Comparison of ENCODE assay signal across 28 cellular contexts in the genomic region with DNA sequence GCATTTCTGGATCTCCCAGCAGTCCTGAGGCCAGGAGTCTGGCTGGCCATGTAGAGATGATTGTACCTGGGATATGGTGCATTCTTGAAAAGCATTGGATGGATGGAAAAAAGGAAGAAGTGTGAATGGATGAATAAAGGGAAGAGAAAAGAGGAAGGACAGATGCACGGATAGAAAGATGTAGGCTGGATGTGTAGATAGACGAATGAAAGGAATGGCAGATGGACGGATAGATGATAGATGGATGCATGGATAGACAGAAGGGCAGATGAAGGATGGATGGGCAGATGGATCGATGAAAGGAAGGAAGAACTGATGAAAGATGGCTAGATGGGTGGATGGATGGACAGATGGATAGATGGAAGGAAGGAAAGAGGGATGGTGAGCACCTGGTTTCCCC.
DNase-seq lines count a peak whose midpoint lies in the region; ATAC-seq and TF ChIP-seq lines count a peak whose summit lies in the region.
"Had no signal": no experiment of that assay in that cellular context is flagged by ENCODE, and none has a peak within 500 bp of the region (broad histone marks: within the 10 kb centered on the region; RNA-seq: fewer than 3 reads in every experiment).

No MANE protein-coding gene starts in this region.

- no peak for TF ChIP-seq CTCF in WERI-Rb-1 (IDR thresholded peaks at IDR 0.05; ENCODE audit: low read depth, low read length)

- H3K27ac ChIP-seq in WERI-Rb-1 (peak overlapping the region; percentile 59; the same call in 1 of the 2 replicates), mesenchymal stem cell (ENCODE audit: low read length, poor library complexity, severe bottlenecking) (no peak overlapping the region)
- H3K27ac ChIP-seq: colonic mucosa, KMS-11 had no signal

- H3K4me2 ChIP-seq in mesenchymal stem cell (ENCODE audit: low read length, poor library complexity, severe bottlenecking): no peak overlapping the region

- peaks cover 17% of the 10 kb centered on the region for H3K4me1 ChIP-seq in mesenchymal stem cell (ENCODE audit: control insufficient read depth, insufficient read depth, low read depth, low read length)
- H3K4me1 ChIP-seq: colonic mucosa had no signal

- 97% methylated on average over 4 of the region's 4 CpGs for WGBS in mesenchymal stem cell

- H2AFZ ChIP-seq in mesenchymal stem cell (ENCODE audit: low read depth, low read length): no peak overlapping the region

- in situ Hi-C loops in G401 (cut with HindIII; ENCODE audit: low sequenced_read_pairs): no loop called here

- H4K8ac ChIP-seq in mesenchymal stem cell (ENCODE audit: low read length): no peak overlapping the region

- no peak for ATAC-seq in activated naive CD4-positive, alpha-beta T cell treated with anti-CD3 and anti-CD28 coated beads, Interleukin-2, amount 50 U/mL, for 72 hours
- no peak for ATAC-seq in HG03108 (IDR thresholded peaks at IDR 0.05; ENCODE audit: unreplicated experiment)
- ATAC-seq: activated CD4-positive, CD25-positive, alpha-beta regulatory T cell treated with anti-CD3 and anti-CD28 coated beads, Interleukin-2, amount 50 U/mL, for 24 hours; sciatic nerve had no signal

- no peak overlapping the region for H2BK5ac ChIP-seq in mesenchymal stem cell (ENCODE audit: low read depth, low read length, poor library complexity, severe bottlenecking)

- H3K36me3 ChIP-seq in WERI-Rb-1 (peaks cover 11% of the 10 kb centered on the region), mesenchymal stem cell (ENCODE audit: control insufficient read depth in 1 of 2, insufficient read depth in 2 of 2, low read depth in 1 of 2, low read length in 2 of 2) (peaks cover 0 to 2% of the 10 kb centered on the region in 2 experiments)
- H3K36me3 ChIP-seq: colonic mucosa had no signal

- no peak overlapping the region for H3K14ac ChIP-seq in mesenchymal stem cell (ENCODE audit: low read length in 2 of 2)

- peaks cover 14% of the 10 kb centered on the region for H3K4me1 Mint-ChIP-seq in activated naive CD4-positive, alpha-beta T cell treated with anti-CD3 and anti-CD28 coated beads, Interleukin-2, amount 10 ng/mL, durations not matched to agents 7 days and 5 days

- peak overlapping the region; percentile 58 for H4K91ac ChIP-seq in mesenchymal stem cell (ENCODE audit: low read length)

- H3K4me3 Mint-ChIP-seq in activated naive CD4-positive, alpha-beta T cell treated with anti-CD3 and anti-CD28 coated beads, Interleukin-2, amount 10 ng/mL, durations not matched to agents 7 days and 5 days: no peak overlapping the region
- H3K4me3 Mint-ChIP-seq: activated CD4-positive, alpha-beta memory T cell treated with anti-CD3 and anti-CD28 coated beads for 36 hours; activated naive CD8-positive, alpha-beta T cell treated with anti-CD3 and anti-CD28 coated beads, Interleukin-2, amount 10 ng/mL, durations not matched to agents 7 days and 5 days; CD4-positive, alpha-beta memory T cell had no signal

- H3K27me3 Mint-ChIP-seq in activated naive CD4-positive, alpha-beta T cell treated with anti-CD3 and anti-CD28 coated beads, Interleukin-2, amount 10 ng/mL, durations not matched to agents 7 days and 5 days: no peaks in the 10 kb centered on the region
- H3K27me3 Mint-ChIP-seq: activated CD4-positive, alpha-beta memory T cell treated with anti-CD3 and anti-CD28 coated beads for 36 hours; activated naive CD8-positive, alpha-beta T cell treated with anti-CD3 and anti-CD28 coated beads, Interleukin-2, amount 10 ng/mL, durations not matched to agents 7 days and 5 days; CD4-positive, alpha-beta memory T cell had no signal

- peaks cover 4% of the 10 kb centered on the region for H3K9me3 ChIP-seq in WERI-Rb-1 (ENCODE audit: severe bottlenecking)
- H3K9me3 ChIP-seq in mesenchymal stem cell (ENCODE audit: control insufficient read depth, low read length): no peaks in the 10 kb centered on the region
- H3K9me3 ChIP-seq: colonic mucosa had no signal

- H2AK5ac ChIP-seq in mesenchymal stem cell (ENCODE audit: low read length, severe bottlenecking): no peak overlapping the region

- H3K23ac ChIP-seq in mesenchymal stem cell (ENCODE audit: low read length in 2 of 2): no peak overlapping the region

- no peak for DNase-seq in activated naive CD4-positive, alpha-beta T cell treated with anti-CD3 and anti-CD28 coated beads, Interleukin-2, amount 50 U/mL, for 72 hours (ENCODE audit: low spot score in 2 of 2)
- DNase-seq in activated naive CD4-positive, alpha-beta T cell treated with anti-CD3 and anti-CD28 coated beads, Interleukin-2, amount 10 ng/mL, durations not matched to agents 7 days and 5 days: no peak
- DNase-seq in WERI-Rb-1: no peak
- no peak for DNase-seq in mesenchymal stem cell
- DNase-seq in AG20443 (ENCODE audit: low spot score): no peak
- DNase-seq in NCI-H446 (lab: John Stamatoyannopoulos, UW): no peak
- DNase-seq in G401 (ENCODE audit: low spot score): no peak
- DNase-seq: activated CD4-positive, alpha-beta memory T cell treated with anti-CD3 and anti-CD28 coated beads for 36 hours; activated effector memory CD4-positive, alpha-beta T cell treated with anti-CD3 and anti-CD28 coated beads, Interleukin-2, amount 50 U/mL, for 16 hours; activated naive CD8-positive, alpha-beta T cell treated with anti-CD3 and anti-CD28 coated beads, Interleukin-2, amount 10 ng/mL, durations not matched to agents 7 days and 5 days; aorta; CD4-positive, alpha-beta memory T cell; colonic mucosa; effector memory CD4-positive, alpha-beta T cell; H7; NCI-H1436; NCI-H2081; NCI-H526 treated with DMSO at 0.1 percent for 48 hours; Right ventricle myocardium superior; stimulated activated CD4-positive, alpha-beta T cell treated with anti-CD3 and anti-CD28 coated beads, Interleukin-12 subunit alpha, Interleukin-12 subunit beta, amount 100 ng/mL, for 4 hours; stimulated activated CD4-positive, alpha-beta T cell treated with anti-CD3 and anti-CD28 coated beads, Interleukin-4, amount 100 ng/mL, for 1 hour; substantia nigra; T-helper 2 cell; trophoblast cell had no signal

- H3K27me3 ChIP-seq in WERI-Rb-1 (ENCODE audit: insufficient read depth, low read depth, severe bottlenecking) (no peaks in the 10 kb centered on the region), mesenchymal stem cell (ENCODE audit: control insufficient read depth in 1 of 2, insufficient read depth in 1 of 2, low read length in 2 of 2) (peaks cover 0 to 44% of the 10 kb centered on the region in 2 experiments)
- H3K27me3 ChIP-seq: colonic mucosa had no signal

- H3K4ac ChIP-seq in mesenchymal stem cell (ENCODE audit: low read depth in 1 of 2, low read length in 2 of 2): no peak overlapping the region

- no peak overlapping the region for H3K9ac ChIP-seq in mesenchymal stem cell (ENCODE audit: low read length)
- H3K9ac ChIP-seq: KMS-11 had no signal

- no peak overlapping the region for H2BK120ac ChIP-seq in mesenchymal stem cell (ENCODE audit: low read depth, low read length)

- H3K79me1 ChIP-seq in mesenchymal stem cell (replicated peaks; ENCODE audit: low read length, poor library complexity, severe bottlenecking): peaks cover 39% of the 10 kb centered on the region

- no peak overlapping the region for H2BK12ac ChIP-seq in mesenchymal stem cell (ENCODE audit: low read length in 2 of 2)

- CTCF ChIA-PET in activated naive CD4-positive, alpha-beta T cell treated with anti-CD3 and anti-CD28 coated beads, Interleukin-2, amount 10 ng/mL, durations not matched to agents 7 days and 5 days (lab: Charles Lee): no interaction called here

- H3K4me3 ChIP-seq in WERI-Rb-1 (ENCODE audit: low read depth, low read length) (no peak overlapping the region), mesenchymal stem cell (ENCODE audit: insufficient read depth in 1 of 2, low read depth in 1 of 2, low read length in 2 of 2) (no peak overlapping the region)
- H3K4me3 ChIP-seq: colonic mucosa had no signal

- peak overlapping the region; percentile 1 to 24 for H3K27ac Mint-ChIP-seq in activated naive CD4-positive, alpha-beta T cell treated with anti-CD3 and anti-CD28 coated beads, Interleukin-2, amount 50 U/mL, for 72 hours
- no peak overlapping the region for H3K27ac Mint-ChIP-seq in activated naive CD4-positive, alpha-beta T cell treated with anti-CD3 and anti-CD28 coated beads, Interleukin-2, amount 10 ng/mL, durations not matched to agents 7 days and 5 days
- H3K27ac Mint-ChIP-seq: activated CD4-positive, alpha-beta memory T cell treated with anti-CD3 and anti-CD28 coated beads for 36 hours; activated naive CD8-positive, alpha-beta T cell treated with anti-CD3 and anti-CD28 coated beads, Interleukin-2, amount 10 ng/mL, durations not matched to agents 7 days and 5 days had no signal

- H3K36me3 Mint-ChIP-seq in activated naive CD4-positive, alpha-beta T cell treated with anti-CD3 and anti-CD28 coated beads, Interleukin-2, amount 50 U/mL, for 72 hours: peaks cover 6 to 17% of the 10 kb centered on the region in 2 donors
- H3K36me3 Mint-ChIP-seq in activated naive CD4-positive, alpha-beta T cell treated with anti-CD3 and anti-CD28 coated beads, Interleukin-2, amount 10 ng/mL, durations not matched to agents 7 days and 5 days: no peaks in the 10 kb centered on the region

- no peak overlapping the region for H2BK15ac ChIP-seq in mesenchymal stem cell (ENCODE audit: low read depth, poor library complexity, severe bottlenecking)

- peaks cover 0 to 1% of the 10 kb centered on the region in 2 donors for H3K9me3 Mint-ChIP-seq in activated naive CD4-positive, alpha-beta T cell treated with anti-CD3 and anti-CD28 coated beads, Interleukin-2, amount 50 U/mL, for 72 hours
- no peaks in the 10 kb centered on the region for H3K9me3 Mint-ChIP-seq in activated naive CD4-positive, alpha-beta T cell treated with anti-CD3 and anti-CD28 coated beads, Interleukin-2, amount 10 ng/mL, durations not matched to agents 7 days and 5 days
- H3K9me3 Mint-ChIP-seq: activated CD4-positive, alpha-beta memory T cell treated with anti-CD3 and anti-CD28 coated beads for 36 hours; activated naive CD8-positive, alpha-beta T cell treated with anti-CD3 and anti-CD28 coated beads, Interleukin-2, amount 10 ng/mL, durations not matched to agents 7 days and 5 days; CD4-positive, alpha-beta memory T cell had no signal

- no peak overlapping the region for H3K18ac ChIP-seq in mesenchymal stem cell (ENCODE audit: low read depth in 1 of 2, low read length in 2 of 2)
